ENCODE assay signal across 13 cellular contexts in genomic region chr5:3364941-3365340, GRCh38.
DNase-seq lines count a peak whose midpoint lies in the region; ATAC-seq and TF ChIP-seq lines count a peak whose summit lies in the region.
"Had no signal": no experiment of that assay in that cellular context is flagged by ENCODE, and none has a peak within 500 bp of the region (broad histone marks: within the 10 kb centered on the region; RNA-seq: fewer than 3 reads in every experiment).

No MANE protein-coding gene starts in this region.

- no peak overlapping the region for H3K27ac Mint-ChIP-seq in osteocyte (ENCODE audit: unreplicated experiment)
- H3K27ac Mint-ChIP-seq: CD4-positive, CD25-positive, alpha-beta regulatory T cell; GM23338 had no signal

- DNase-seq in NAMALWA (ENCODE audit: low spot score) (peak; percentile 79), ecto neural progenitor cell (ENCODE audit: low spot score) (peak; percentile 15), osteocyte (ENCODE audit: extremely low spot score, unreplicated experiment) (peak; percentile 53), ureter (ENCODE audit: low spot score) (peak; percentile 23), HCEC 1CT (no peak), NCI-H2081 (lab: John Stamatoyannopoulos, UW) (no peak)
- DNase-seq: ACHN; Calu3; CD4-positive, CD25-positive, alpha-beta regulatory T cell; DMS 273 treated with DMSO at 0.1 percent for 48 hours; H7 had no signal

- ATAC-seq in GM21367 (IDR thresholded peaks at IDR 0.05; ENCODE audit: unreplicated experiment), result no peak
- ATAC-seq: GM23338 had no signal

- no peak for TF ChIP-seq CTCF in osteocyte (IDR thresholded peaks at IDR 0.05)

- peaks cover 44% of the 10 kb centered on the region for H3K9me3 Mint-ChIP-seq in osteocyte (ENCODE audit: unreplicated experiment)

- no peaks in the 10 kb centered on the region for H3K36me3 Mint-ChIP-seq in osteocyte (ENCODE audit: unreplicated experiment)
- H3K36me3 Mint-ChIP-seq: CD4-positive, CD25-positive, alpha-beta regulatory T cell had no signal

- no peak overlapping the region for H3K4me3 Mint-ChIP-seq in osteocyte (ENCODE audit: unreplicated experiment)
- H3K4me3 Mint-ChIP-seq: CD4-positive, CD25-positive, alpha-beta regulatory T cell; GM23338 had no signal

- H3K27me3 Mint-ChIP-seq in osteocyte (ENCODE audit: unreplicated experiment), result no peaks in the 10 kb centered on the region
- H3K27me3 Mint-ChIP-seq: CD4-positive, CD25-positive, alpha-beta regulatory T cell had no signal

- H3K4me1 Mint-ChIP-seq in osteocyte (ENCODE audit: unreplicated experiment), result no peaks in the 10 kb centered on the region

Comparison
In these comparisons a context has a peak if more than half of its experiments do, and no peak if none do; other contexts are left out.
1. DNase-seq: peak in NAMALWA (single experiment), ecto neural progenitor cell (single experiment), osteocyte (single experiment) and ureter (single experiment); none in HCEC 1CT (single experiment) and NCI-H2081 (0 of 2).